Comparison of ENCODE assay signal across 1 cellular context in the genomic region with DNA sequence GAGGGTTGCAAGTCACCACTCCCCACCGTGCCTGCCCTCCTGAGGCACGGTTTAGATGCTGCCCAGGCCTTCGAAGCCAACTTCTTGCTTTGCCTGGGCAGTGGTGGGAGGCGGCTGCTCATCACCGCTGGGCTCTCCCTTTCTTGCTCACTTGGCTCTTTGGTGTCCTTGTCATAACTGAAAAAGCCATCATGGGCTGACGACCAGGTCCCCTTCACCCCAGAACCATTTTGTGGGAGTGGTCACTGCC.
TF ChIP-seq lines count a peak whose summit lies in the region.

No MANE protein-coding gene starts in this region.

TF ChIP-seq in H1, 55 proteins besides CTCF, POLR2A, EP300 and RAD21:
- TF ChIP-seq SP2 (IDR thresholded peaks at IDR 0.05; ENCODE audit: low read length) = no peak
- TF ChIP-seq TBP (IDR thresholded peaks at IDR 0.05; ENCODE audit: low read depth, low read length) = no peak
- no peak for TF ChIP-seq CREB1 (IDR thresholded peaks at IDR 0.05)
- no peak for TF ChIP-seq TEAD4 (IDR thresholded peaks at IDR 0.05; ENCODE audit: low read depth, low read length)
- no peak for TF ChIP-seq RXRA (IDR thresholded peaks at IDR 0.05; ENCODE audit: insufficient read depth, low read depth, low read length)
- TF ChIP-seq BACH1 (IDR thresholded peaks at IDR 0.05; ENCODE audit: low read length) = no peak
- no peak for TF ChIP-seq TCF12 (IDR thresholded peaks at IDR 0.05; ENCODE audit: low read depth, low read length)
- TF ChIP-seq CBX5 (IDR thresholded peaks at IDR 0.05; ENCODE audit: low read depth, low read length) = no peak
- TF ChIP-seq, protein P1, sequence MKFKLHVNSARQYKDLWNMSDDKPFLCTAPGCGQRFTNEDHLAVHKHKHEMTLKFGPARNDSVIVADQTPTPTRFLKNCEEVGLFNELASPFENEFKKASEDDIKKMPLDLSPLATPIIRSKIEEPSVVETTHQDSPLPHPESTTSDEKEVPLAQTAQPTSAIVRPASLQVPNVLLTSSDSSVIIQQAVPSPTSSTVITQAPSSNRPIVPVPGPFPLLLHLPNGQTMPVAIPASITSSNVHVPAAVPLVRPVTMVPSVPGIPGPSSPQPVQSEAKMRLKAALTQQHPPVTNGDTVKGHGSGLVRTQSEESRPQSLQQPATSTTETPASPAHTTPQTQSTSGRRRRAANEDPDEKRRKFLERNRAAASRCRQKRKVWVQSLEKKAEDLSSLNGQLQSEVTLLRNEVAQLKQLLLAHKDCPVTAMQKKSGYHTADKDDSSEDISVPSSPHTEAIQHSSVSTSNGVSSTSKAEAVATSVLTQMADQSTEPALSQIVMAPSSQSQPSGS (IDR thresholded peaks at IDR 0.05; ENCODE audit: low read length) = no peak
- TF ChIP-seq FOSL1 (IDR thresholded peaks at IDR 0.05; ENCODE audit: insufficient read depth, low read depth, low read length) = no peak
- no peak for TF ChIP-seq KDM5A (IDR thresholded peaks at IDR 0.05; ENCODE audit: low read length)
- TF ChIP-seq GABPA (IDR thresholded peaks at IDR 0.05; ENCODE audit: borderline replicate concordance, insufficient read depth, low read length) = no peak
- TF ChIP-seq CTBP2 (IDR thresholded peaks at IDR 0.05; ENCODE audit: borderline replicate concordance, insufficient read depth, insufficient read length, low read length) = no peak
- no peak for TF ChIP-seq SP4 (IDR thresholded peaks at IDR 0.05; ENCODE audit: low read length)
